ENCODE assay signal across 8 cellular contexts in the genomic region with DNA sequence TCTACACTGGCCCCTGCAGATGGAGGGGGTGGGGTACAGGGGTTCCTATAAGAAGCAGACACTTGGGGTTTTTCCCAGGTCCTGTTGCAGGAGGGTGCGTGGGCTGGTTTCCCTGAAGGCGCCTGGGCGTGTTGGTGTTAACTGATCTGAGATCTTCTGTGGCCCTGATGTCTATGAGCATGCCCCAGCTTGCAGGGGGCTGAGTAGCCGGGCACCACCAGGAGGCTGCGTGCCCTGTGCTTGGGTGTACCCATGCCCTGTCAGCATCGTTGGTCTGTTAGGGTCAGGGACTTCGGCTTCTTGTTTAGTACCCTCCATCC. TPM values are rescaled to one million over a fixed set of nuclear protein-coding genes. Genes with fewer than 3 reads are reported as not detected.
DNase-seq lines count a peak whose midpoint lies in the region; ATAC-seq lines count a peak whose summit lies in the region.

No MANE protein-coding gene starts in this region.

- intact Hi-C loops in activated T-helper 1 cell treated with anti-CD3 and anti-CD28 coated beads, Interleukin-12 subunit alpha, Interleukin-12 subunit beta, Interleukin-2, Interleukin-4 antibody, amounts not matched to agents 30 ng/mL and 10 ng/mL and 1 ng/mL, durations not matched to agents 14 hours and 24 hours and 36 hours (cut with micrococcal nuclease) = no loop called here

- peak; percentile 63 for ATAC-seq in stimulated activated naive B cell treated with anti-CD40 and anti-IgM and Interleukin-4, amounts not matched to agents 10 μg/mL and 1 μg/mL and 100 μg/mL, for 72 hours (replicated peaks)

- H3K36me3 Mint-ChIP-seq in T-helper 1 cell treated with Interleukin-12 subunit alpha and Interleukin-12 subunit beta and Interleukin-4 antibody, amounts not matched to agents 30 μg/mL and 1 μg/mL, for 36 hours (ENCODE audit: low read depth) = peaks cover 7% of the 10 kb centered on the region
- H3K36me3 Mint-ChIP-seq in activated T-helper 1 cell treated with anti-CD3 and anti-CD28 coated beads, Interleukin-12 subunit alpha, Interleukin-12 subunit beta, Interleukin-2, Interleukin-4 antibody, amounts not matched to agents 30 ng/mL and 10 ng/mL and 1 ng/mL, durations not matched to agents 14 hours and 24 hours and 36 hours (ENCODE audit: low read depth) = peaks cover 13% of the 10 kb centered on the region
- peaks cover 20 to 36% of the 10 kb centered on the region in 2 donors for H3K36me3 Mint-ChIP-seq in stimulated activated naive B cell treated with anti-CD40 and anti-IgM and Interleukin-4, amounts not matched to agents 10 μg/mL and 1 μg/mL and 100 μg/mL, for 72 hours

- H3K4me3 Mint-ChIP-seq in T-helper 1 cell treated with Interleukin-12 subunit alpha and Interleukin-12 subunit beta and Interleukin-4 antibody, amounts not matched to agents 30 μg/mL and 1 μg/mL, for 36 hours = peak overlapping the region; percentile 36
- H3K4me3 Mint-ChIP-seq in activated T-helper 1 cell treated with anti-CD3 and anti-CD28 coated beads, Interleukin-12 subunit alpha, Interleukin-12 subunit beta, Interleukin-2, Interleukin-4 antibody, amounts not matched to agents 30 ng/mL and 10 ng/mL and 1 ng/mL, durations not matched to agents 14 hours and 24 hours and 36 hours = peak overlapping the region; percentile 42
- no peak overlapping the region for H3K4me3 Mint-ChIP-seq in stimulated activated naive B cell treated with anti-CD40 and anti-IgM and Interleukin-4, amounts not matched to agents 10 μg/mL and 1 μg/mL and 100 μg/mL, for 72 hours

- peak overlapping the region; percentile 62 for H3K27ac Mint-ChIP-seq in T-helper 1 cell treated with Interleukin-12 subunit alpha and Interleukin-12 subunit beta and Interleukin-4 antibody, amounts not matched to agents 30 μg/mL and 1 μg/mL, for 36 hours
- H3K27ac Mint-ChIP-seq in activated T-helper 1 cell treated with anti-CD3 and anti-CD28 coated beads, Interleukin-12 subunit alpha, Interleukin-12 subunit beta, Interleukin-2, Interleukin-4 antibody, amounts not matched to agents 30 ng/mL and 10 ng/mL and 1 ng/mL, durations not matched to agents 14 hours and 24 hours and 36 hours = peak overlapping the region; percentile 59
- H3K27ac Mint-ChIP-seq in stimulated activated naive B cell treated with anti-CD40 and anti-IgM and Interleukin-4, amounts not matched to agents 10 μg/mL and 1 μg/mL and 100 μg/mL, for 72 hours = peak overlapping the region; percentile 71

- no peaks in the 10 kb centered on the region for H3K9me3 Mint-ChIP-seq in T-helper 1 cell treated with Interleukin-12 subunit alpha and Interleukin-12 subunit beta and Interleukin-4 antibody, amounts not matched to agents 30 μg/mL and 1 μg/mL, for 36 hours
- H3K9me3 Mint-ChIP-seq in activated T-helper 1 cell treated with anti-CD3 and anti-CD28 coated beads, Interleukin-12 subunit alpha, Interleukin-12 subunit beta, Interleukin-2, Interleukin-4 antibody, amounts not matched to agents 30 ng/mL and 10 ng/mL and 1 ng/mL, durations not matched to agents 14 hours and 24 hours and 36 hours = no peaks in the 10 kb centered on the region
- no peaks in the 10 kb centered on the region for H3K9me3 Mint-ChIP-seq in stimulated activated naive B cell treated with anti-CD40 and anti-IgM and Interleukin-4, amounts not matched to agents 10 μg/mL and 1 μg/mL and 100 μg/mL, for 72 hours

- H3K9me3 ChIP-seq in MG63 = no peaks in the 10 kb centered on the region

- no peak overlapping the region for H3K4me3 ChIP-seq in MG63

- H3K4me1 Mint-ChIP-seq in T-helper 1 cell treated with Interleukin-12 subunit alpha and Interleukin-12 subunit beta and Interleukin-4 antibody, amounts not matched to agents 30 μg/mL and 1 μg/mL, for 36 hours (ENCODE audit: low read depth) = peaks cover 45% of the 10 kb centered on the region
- H3K4me1 Mint-ChIP-seq in activated T-helper 1 cell treated with anti-CD3 and anti-CD28 coated beads, Interleukin-12 subunit alpha, Interleukin-12 subunit beta, Interleukin-2, Interleukin-4 antibody, amounts not matched to agents 30 ng/mL and 10 ng/mL and 1 ng/mL, durations not matched to agents 14 hours and 24 hours and 36 hours (ENCODE audit: low read depth) = peaks cover 57% of the 10 kb centered on the region
- peaks cover 31 to 42% of the 10 kb centered on the region in 2 donors for H3K4me1 Mint-ChIP-seq in stimulated activated naive B cell treated with anti-CD40 and anti-IgM and Interleukin-4, amounts not matched to agents 10 μg/mL and 1 μg/mL and 100 μg/mL, for 72 hours

- DNase-seq in T-helper 1 cell (no peak), iris pigment epithelial cell (ENCODE audit: low read depth) (peak; percentile 37), MG63 (no peak), glomerular visceral epithelial cell (ENCODE audit: extremely low spot score) (no peak), NCI-H526 (lab: John Stamatoyannopoulos, UW) (no peak)
- no peak for DNase-seq in activated T-helper 1 cell treated with anti-CD3 and anti-CD28 coated beads, Interleukin-12 subunit alpha, Interleukin-12 subunit beta, Interleukin-2, Interleukin-4 antibody, amounts not matched to agents 30 ng/mL and 10 ng/mL and 1 ng/mL, durations not matched to agents 14 hours and 24 hours and 36 hours (ENCODE audit: low spot score)
- no peak for DNase-seq in stimulated activated naive B cell treated with anti-CD40 and anti-IgM and Interleukin-4, amounts not matched to agents 10 μg/mL and 1 μg/mL and 100 μg/mL, for 72 hours

- H3K27me3 Mint-ChIP-seq in T-helper 1 cell treated with Interleukin-12 subunit alpha and Interleukin-12 subunit beta and Interleukin-4 antibody, amounts not matched to agents 30 μg/mL and 1 μg/mL, for 36 hours (ENCODE audit: low read depth) = no peaks in the 10 kb centered on the region
- no peaks in the 10 kb centered on the region for H3K27me3 Mint-ChIP-seq in activated T-helper 1 cell treated with anti-CD3 and anti-CD28 coated beads, Interleukin-12 subunit alpha, Interleukin-12 subunit beta, Interleukin-2, Interleukin-4 antibody, amounts not matched to agents 30 ng/mL and 10 ng/mL and 1 ng/mL, durations not matched to agents 14 hours and 24 hours and 36 hours (ENCODE audit: insufficient read depth)
- no peaks in the 10 kb centered on the region for H3K27me3 Mint-ChIP-seq in stimulated activated naive B cell treated with anti-CD40 and anti-IgM and Interleukin-4, amounts not matched to agents 10 μg/mL and 1 μg/mL and 100 μg/mL, for 72 hours

- no peaks in the 10 kb centered on the region for H3K27me3 ChIP-seq in MG63

- H3K36me3 ChIP-seq in MG63 = peaks cover 98% of the 10 kb centered on the region

RNA-seq across cellular contexts. Expression of a gene that starts 45.3 kb away (rescaled TPM):
- total RNA-seq in activated T-helper 1 cell treated with anti-CD3 and anti-CD28 coated beads, Interleukin-12 subunit alpha, Interleukin-12 subunit beta, Interleukin-2, Interleukin-4 antibody, amounts not matched to agents 30 ng/mL and 10 ng/mL and 1 ng/mL, durations not matched to agents 14 hours and 24 hours and 36 hours = 1.1 and 2.5 TPM in 2 replicates
- not detected in 2 replicates for total RNA-seq in MG63 (2014; rRNA removed; shearing (Covaris generic); ENCODE audit: low replicate concordance)

RNA-seq across cellular contexts. Expression of a gene that starts 51.5 kb away (rescaled TPM):
- 281 and 287 TPM in 2 replicates for total RNA-seq in activated T-helper 1 cell treated with anti-CD3 and anti-CD28 coated beads, Interleukin-12 subunit alpha, Interleukin-12 subunit beta, Interleukin-2, Interleukin-4 antibody, amounts not matched to agents 30 ng/mL and 10 ng/mL and 1 ng/mL, durations not matched to agents 14 hours and 24 hours and 36 hours
- total RNA-seq in MG63 (2014; rRNA removed; shearing (Covaris generic); ENCODE audit: low replicate concordance) = 476 and 621 TPM in 2 replicates

Comparison
In these comparisons a context has a peak if more than half of its experiments do, and no peak if none do; other contexts are left out.
1. H3K4me3 Mint-ChIP-seq: peak in T-helper 1 cell treated with Interleukin-12 subunit alpha and Interleukin-12 subunit beta and Interleukin-4 antibody, amounts not matched to agents 30 μg/mL and 1 μg/mL, for 36 hours (single experiment) and activated T-helper 1 cell treated with anti-CD3 and anti-CD28 coated beads, Interleukin-12 subunit alpha, Interleukin-12 subunit beta, Interleukin-2, Interleukin-4 antibody, amounts not matched to agents 30 ng/mL and 10 ng/mL and 1 ng/mL, durations not matched to agents 14 hours and 24 hours and 36 hours (single experiment); none in stimulated activated naive B cell treated with anti-CD40 and anti-IgM and Interleukin-4, amounts not matched to agents 10 μg/mL and 1 μg/mL and 100 μg/mL, for 72 hours (0 of 2).
2. Peak in every context shown above with its lines, with median percentiles within 50 percentile points of each other: H3K27ac Mint-ChIP-seq.